In the genomic region with DNA sequence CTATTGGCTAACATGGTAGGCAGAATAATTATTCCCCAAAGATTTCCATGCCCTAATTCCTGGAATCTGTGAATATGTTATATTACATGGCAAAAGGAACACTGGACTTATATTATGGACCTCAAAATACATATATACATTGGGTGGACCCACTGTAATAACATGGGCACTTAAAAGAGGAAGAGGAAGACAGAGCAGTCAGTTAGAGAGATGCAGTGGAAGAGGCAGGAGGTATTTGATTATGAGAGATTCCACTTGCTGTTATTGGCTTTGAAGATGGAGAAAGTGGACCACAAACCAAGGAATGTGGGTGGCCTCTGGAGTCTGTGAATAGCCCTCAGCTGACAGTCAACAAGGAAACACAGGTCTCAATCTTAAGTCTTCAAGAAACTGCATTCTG, we compare ENCODE assay signal across 26 cellular contexts. TPM values are rescaled to one million over a fixed set of nuclear protein-coding genes. Genes with fewer than 3 reads are reported as not detected.
DNase-seq lines count a peak whose midpoint lies in the region; ATAC-seq and TF ChIP-seq lines count a peak whose summit lies in the region.
"Had no signal": no experiment of that assay in that cellular context is flagged by ENCODE, and none has a peak within 500 bp of the region (broad histone marks: within the 10 kb centered on the region; RNA-seq: fewer than 3 reads in every experiment).

No MANE protein-coding gene starts in this region.

- no peak overlapping the region for H3K4me3 ChIP-seq in mammary epithelial cell (replicated peaks in 1 of 3; ENCODE audit: insufficient read depth in 1 of 3, low read depth in 2 of 3, low read length in 3 of 3)
- H3K4me3 ChIP-seq in breast epithelium: no peak overlapping the region
- H3K4me3 ChIP-seq: ascending aorta, dorsolateral prefrontal cortex, heart left ventricle, sigmoid colon had no signal

- H3K36me3 ChIP-seq in mammary epithelial cell (ENCODE audit: insufficient read depth, low read length) (no peaks in the 10 kb centered on the region), breast epithelium (no peaks in the 10 kb centered on the region)
- H3K36me3 ChIP-seq: ascending aorta, heart left ventricle, sigmoid colon had no signal

- H3K27me3 ChIP-seq in mammary epithelial cell (ENCODE audit: insufficient read depth, low read length) (no peaks in the 10 kb centered on the region), breast epithelium (no peaks in the 10 kb centered on the region)
- H3K27me3 ChIP-seq: ascending aorta had no signal

- H3K9ac ChIP-seq in mammary epithelial cell (ENCODE audit: insufficient read depth, low read length): no peak overlapping the region

- no peak overlapping the region for H3K27ac ChIP-seq in mammary epithelial cell (ENCODE audit: insufficient read depth, low read depth, low read length)
- H3K27ac ChIP-seq in breast epithelium: no peak overlapping the region
- H3K27ac ChIP-seq: ascending aorta, dorsolateral prefrontal cortex, heart left ventricle, sigmoid colon had no signal

- peaks cover 52% of the 10 kb centered on the region for H3K4me1 Mint-ChIP-seq in activated B cell treated with CpG ODN at 0.5 μM for 24 hours

- H3K36me3 Mint-ChIP-seq in activated B cell treated with CpG ODN at 0.5 μM for 24 hours (ENCODE audit: low read depth): no peaks in the 10 kb centered on the region
- H3K36me3 Mint-ChIP-seq: activated naive CD4-positive, alpha-beta T cell treated with anti-CD3 and anti-CD28 coated beads, Interleukin-2, amount 50 U/mL, for 24 hours; CD4-positive, alpha-beta memory T cell had no signal

- no peaks in the 10 kb centered on the region for H3K9me3 Mint-ChIP-seq in activated B cell treated with CpG ODN at 0.5 μM for 24 hours
- H3K9me3 Mint-ChIP-seq: activated naive CD4-positive, alpha-beta T cell treated with anti-CD3 and anti-CD28 coated beads, Interleukin-2, amount 50 U/mL, for 24 hours; CD4-positive, alpha-beta memory T cell; nephron had no signal

- H3K9me3 ChIP-seq in mammary epithelial cell (replicated peaks; ENCODE audit: insufficient read depth, low read length) (no peaks in the 10 kb centered on the region), breast epithelium (no peaks in the 10 kb centered on the region)
- H3K9me3 ChIP-seq: ascending aorta, heart left ventricle, sigmoid colon had no signal

- intact Hi-C loops in mammary epithelial cell (cut with micrococcal nuclease): no loop called here
- intact Hi-C loops in breast epithelium (cut with DNase I; ENCODE audit: low total_unique reads): no loop called here
- intact Hi-C loops in activated B cell treated with CpG ODN at 0.5 μM for 24 hours (cut with micrococcal nuclease): loop anchor here (2.0 kb wide), 1 partner anchor 38 kb away; the partner anchor contains the start of gene CXCL10

- in situ Hi-C loops in mammary epithelial cell (cut with MboI; ENCODE audit: low sequenced_read_pairs in 2 of 2): no loop called here

- H2AFZ ChIP-seq in mammary epithelial cell (ENCODE audit: low read depth, low read length): peak overlapping the region; percentile 52

- ATAC-seq in activated B cell treated with CpG ODN at 0.5 μM for 24 hours (ENCODE audit: low read depth) (no peak), HG03039 (IDR thresholded peaks at IDR 0.05; ENCODE audit: unreplicated experiment) (no peak)
- ATAC-seq: heart left ventricle, T-helper 17 cell had no signal

- TF ChIP-seq CTCF in mammary epithelial cell (conservative IDR thresholded peaks at IDR 0.05 in 1 of 2, IDR thresholded peaks at IDR 0.05 in 1 of 2; ENCODE audit: extremely low read depth in 1 of 2, insufficient read depth in 1 of 2, low read depth in 1 of 2, low read length in 2 of 2) (no peak), breast epithelium (IDR thresholded peaks at IDR 0.05) (no peak), activated B cell treated with CpG ODN at 0.5 μM for 24 hours (IDR thresholded peaks at IDR 0.05) (no peak)

- H3K4me1 ChIP-seq in mammary epithelial cell (ENCODE audit: insufficient read depth, low read length): peaks cover 30% of the 10 kb centered on the region
- no peaks in the 10 kb centered on the region for H3K4me1 ChIP-seq in breast epithelium
- H3K4me1 ChIP-seq: ascending aorta, sigmoid colon had no signal

- CTCF ChIA-PET in mammary epithelial cell (lab: Charles Lee; ENCODE audit: low non-redundant PET): no interaction called here
- CTCF ChIA-PET in activated B cell treated with CpG ODN at 0.5 μM for 24 hours (lab: Charles Lee): interaction anchor here (0.7 kb wide), 1 partner anchor 63 kb away, joined by 3 read pairs; no protein-coding TSS in a partner anchor

- dilution Hi-C loops in mammary epithelial cell (cut with HindIII; ENCODE audit: low sequenced_read_pairs): no loop called here

- TF ChIP-seq POLR2A in breast epithelium (IDR thresholded peaks at IDR 0.05): no peak

- DNase-seq in mammary epithelial cell: no peak
- no peak for DNase-seq in breast epithelium (ENCODE audit: low spot score in 2 of 2)
- DNase-seq in MV-4-11 (lab: John Stamatoyannopoulos, UW): peak; percentile 44
- no peak for DNase-seq in activated B cell treated with CpG ODN at 0.5 μM for 24 hours
- DNase-seq in AG20443 (ENCODE audit: low spot score): no peak
- no peak for DNase-seq in NCI-H82 (lab: John Stamatoyannopoulos, UW)
- DNase-seq: activated CD4-positive, alpha-beta T cell treated with anti-CD3 and anti-CD28 coated beads, Interleukin-2, amount 50 U/mL, for 48 hours; CD4-positive, alpha-beta memory T cell; DMS153; dorsolateral prefrontal cortex; heart left ventricle; NCI-H1694 treated with DMSO at 0.1 percent for 48 hours; NCI-H2171 treated with DMSO at 0.1 percent for 48 hours; NCI-H524 treated with DMSO at 0.1 percent for 48 hours; posterior cingulate gyrus; SHP77 treated with DMSO at 0.1 percent for 48 hours; sigmoid colon; substantia nigra; T-helper 17 cell had no signal

- POLR2A ChIA-PET in activated B cell treated with CpG ODN at 0.5 μM for 24 hours (lab: Charles Lee): interaction anchor here (1.0 kb wide), 1 partner anchor 70 kb away, joined by 3 read pairs; the partner anchor contains the start of gene SDAD1

- no peaks in the 10 kb centered on the region for H3K79me2 ChIP-seq in mammary epithelial cell (ENCODE audit: insufficient read depth, low read length)

- H3K27me3 Mint-ChIP-seq in activated B cell treated with CpG ODN at 0.5 μM for 24 hours: no peaks in the 10 kb centered on the region
- H3K27me3 Mint-ChIP-seq: CD4-positive, alpha-beta memory T cell had no signal

- BruUV-seq in mammary epithelial cell (replicated peaks; lab: Mats Ljungman, UMichigan): no TSS peak

- peak overlapping the region; percentile 42 for H3K27ac Mint-ChIP-seq in activated B cell treated with CpG ODN at 0.5 μM for 24 hours
- H3K27ac Mint-ChIP-seq: activated naive CD4-positive, alpha-beta T cell treated with anti-CD3 and anti-CD28 coated beads, Interleukin-2, amount 50 U/mL, for 24 hours; CD4-positive, alpha-beta memory T cell; nephron; T-helper 17 cell had no signal

- no peaks in the 10 kb centered on the region for H4K20me1 ChIP-seq in mammary epithelial cell (ENCODE audit: insufficient read depth, low read length)

- no peak overlapping the region for H3K4me3 Mint-ChIP-seq in activated B cell treated with CpG ODN at 0.5 μM for 24 hours
- H3K4me3 Mint-ChIP-seq: activated naive CD4-positive, alpha-beta T cell treated with anti-CD3 and anti-CD28 coated beads, Interleukin-2, amount 50 U/mL, for 24 hours; CD4-positive, alpha-beta memory T cell; nephron; T-helper 17 cell had no signal

- H3K4me2 ChIP-seq in mammary epithelial cell (ENCODE audit: insufficient read depth, low read depth, low read length): peak overlapping the region; percentile 92

RNA-seq across cellular contexts. Expression of gene ART3, which starts 14.0 kb away (rescaled TPM):
- total RNA-seq in mammary epithelial cell (not detected), breast epithelium (not detected), activated B cell treated with CpG ODN at 0.5 μM for 24 hours (not detected in 2 replicates)
- 0.24 TPM for polyA plus RNA-seq in mammary epithelial cell
- polyA minus RNA-seq in mammary epithelial cell: not detected
- total RNA-seq: ascending aorta; CD4-positive, alpha-beta memory T cell; endothelial cell of umbilical vein; G401; MCF 10A; T-helper 17 cell had no signal
- polyA plus RNA-seq: CD4-positive, alpha-beta memory T cell; endothelial cell of umbilical vein had no signal

RNA-seq across cellular contexts. Expression of gene CXCL11, which starts 24.6 kb away (rescaled TPM):
- total RNA-seq in mammary epithelial cell (under 1 TPM in 1 of 2 donors, not detected in 1; 0.99 TPM), breast epithelium (not detected), activated B cell treated with CpG ODN at 0.5 μM for 24 hours (not detected in 2 replicates)
- 0.06 TPM for polyA plus RNA-seq in mammary epithelial cell
- polyA minus RNA-seq in mammary epithelial cell: not detected
- total RNA-seq: ascending aorta; CD4-positive, alpha-beta memory T cell; G401; MCF 10A; sigmoid colon; T-helper 17 cell had no signal
- polyA plus RNA-seq: CD4-positive, alpha-beta memory T cell had no signal

RNA-seq across cellular contexts. Expression of gene CXCL10, which starts 37.2 kb away (rescaled TPM):
- total RNA-seq in mammary epithelial cell: 1 to 10 TPM in 1 of 2 donors, not detected in 1; 1.3 TPM
- polyA plus RNA-seq in mammary epithelial cell: 0.10 TPM
- polyA minus RNA-seq in mammary epithelial cell: not detected
- 1 to 10 TPM in 1 of 3 donors, not detected in 2; 1.2 TPM for total RNA-seq in breast epithelium
- 0.17 TPM in 1 of 2 replicates, not detected in the other for total RNA-seq in activated B cell treated with CpG ODN at 0.5 μM for 24 hours
- total RNA-seq: ascending aorta, endothelial cell of umbilical vein, G401, MCF 10A, sigmoid colon, T-helper 17 cell had no signal

RNA-seq across cellular contexts. Expression of gene CXCL9, which starts 53.2 kb away (rescaled TPM):
- not detected for total RNA-seq in mammary epithelial cell
- not detected for polyA plus RNA-seq in mammary epithelial cell
- not detected for polyA minus RNA-seq in mammary epithelial cell
- total RNA-seq in breast epithelium: 1 to 10 TPM in 2 of 3 donors, not detected in 1; 2.3 to 2.7 TPM
- total RNA-seq in activated B cell treated with CpG ODN at 0.5 μM for 24 hours: not detected in 2 replicates
- total RNA-seq: endothelial cell of umbilical vein, G401, MCF 10A, sigmoid colon, T-helper 17 cell had no signal
- polyA plus RNA-seq: CD4-positive, alpha-beta memory T cell; endothelial cell of umbilical vein had no signal
